ENCODE assay signal across 1 cellular context in genomic region chr2:166238176-166238575, GRCh38.
TF ChIP-seq lines count a peak whose summit lies in the region.

No MANE protein-coding gene starts in this region.

TF ChIP-seq in IMR-90, 13 proteins besides CTCF, POLR2A, EP300 and RAD21 (continued from another document):
- TF ChIP-seq, protein P1, sequence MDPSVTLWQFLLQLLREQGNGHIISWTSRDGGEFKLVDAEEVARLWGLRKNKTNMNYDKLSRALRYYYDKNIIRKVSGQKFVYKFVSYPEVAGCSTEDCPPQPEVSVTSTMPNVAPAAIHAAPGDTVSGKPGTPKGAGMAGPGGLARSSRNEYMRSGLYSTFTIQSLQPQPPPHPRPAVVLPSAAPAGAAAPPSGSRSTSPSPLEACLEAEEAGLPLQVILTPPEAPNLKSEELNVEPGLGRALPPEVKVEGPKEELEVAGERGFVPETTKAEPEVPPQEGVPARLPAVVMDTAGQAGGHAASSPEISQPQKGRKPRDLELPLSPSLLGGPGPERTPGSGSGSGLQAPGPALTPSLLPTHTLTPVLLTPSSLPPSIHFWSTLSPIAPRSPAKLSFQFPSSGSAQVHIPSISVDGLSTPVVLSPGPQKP (IDR thresholded peaks at IDR 0.05; ENCODE audit: borderline replicate concordance, low read depth, low read length): no peak
- TF ChIP-seq NFE2L2 (IDR thresholded peaks at IDR 0.05; ENCODE audit: low read depth, low read length): no peak
- no peak for TF ChIP-seq BHLHE40 (IDR thresholded peaks at IDR 0.05; ENCODE audit: low read depth, low read length)
- no peak for TF ChIP-seq MAFK (IDR thresholded peaks at IDR 0.05; ENCODE audit: low read depth, low read length)
- no peak for TF ChIP-seq CHD1 (IDR thresholded peaks at IDR 0.05; ENCODE audit: low read depth, low read length)
- no peak for TF ChIP-seq RFX5 (IDR thresholded peaks at IDR 0.05; ENCODE audit: low read depth, low read length)
- TF ChIP-seq CEBPB (IDR thresholded peaks at IDR 0.05; ENCODE audit: low read depth, low read length): no peak
- no peak for TF ChIP-seq SMC3 (IDR thresholded peaks at IDR 0.05; ENCODE audit: low read depth, low read length)
